17 cellular contexts compared by ENCODE assay signal in the genomic region with DNA sequence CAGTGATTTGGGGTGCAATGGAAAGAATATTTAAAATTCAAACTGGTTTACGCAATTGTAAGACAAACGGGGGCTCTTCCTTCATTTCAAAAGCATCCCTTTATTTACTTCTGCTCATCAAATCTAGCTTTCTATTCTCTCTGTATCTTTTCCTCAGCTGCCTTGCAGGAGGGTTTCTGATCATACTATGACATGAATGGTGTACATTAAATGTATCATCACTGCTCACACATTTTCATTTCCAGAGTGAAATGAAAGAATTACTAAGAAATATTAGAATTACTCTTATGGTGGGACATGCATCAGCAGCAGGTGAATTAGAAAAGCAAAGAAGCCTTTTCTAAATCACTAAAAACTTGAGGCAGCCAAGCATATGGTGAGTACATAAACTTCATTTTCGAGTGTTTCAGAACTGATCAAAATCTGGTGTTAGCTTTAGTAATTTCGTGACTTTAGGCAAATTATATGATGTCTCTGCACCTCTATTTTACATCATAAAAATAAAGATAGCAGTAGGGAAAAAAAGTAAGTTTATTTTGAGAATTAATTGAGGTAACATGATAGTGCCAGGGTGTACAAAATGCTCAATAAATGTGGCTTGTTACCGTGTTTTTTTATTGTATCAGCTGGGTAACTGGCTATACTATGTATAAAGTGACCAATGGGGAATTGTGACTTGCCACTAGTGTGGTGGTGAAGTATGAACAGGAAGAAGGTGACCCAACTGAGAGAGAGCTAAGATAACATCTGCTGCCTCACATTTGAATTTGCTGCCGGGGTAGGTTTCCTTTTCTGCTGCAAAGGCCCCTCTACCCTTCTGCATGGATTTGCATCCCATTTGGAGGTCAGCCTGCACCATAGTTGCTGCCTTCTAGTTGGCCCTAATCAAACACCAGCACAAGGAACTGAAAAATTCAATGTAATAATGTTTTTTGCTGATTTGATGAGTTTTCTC. TPM values are rescaled to one million over a fixed set of nuclear protein-coding genes. Genes with fewer than 3 reads are reported as not detected.
DNase-seq lines count a peak whose midpoint lies in the region; ATAC-seq and TF ChIP-seq lines count a peak whose summit lies in the region.
"Had no signal": no experiment of that assay in that cellular context is flagged by ENCODE, and none has a peak within 500 bp of the region (broad histone marks: within the 10 kb centered on the region; RNA-seq: fewer than 3 reads in every experiment).

No MANE protein-coding gene starts in this region.

- ATAC-seq in HG02588 (IDR thresholded peaks at IDR 0.05; ENCODE audit: unreplicated experiment) (peak; percentile 92), HG03280 (IDR thresholded peaks at IDR 0.05; ENCODE audit: unreplicated experiment) (peak; percentile 85), right lobe of liver (no peak)
- ATAC-seq: left lobe of liver; stimulated activated memory B cell treated with anti-CD40 and anti-IgM and Interleukin-4, amounts not matched to agents 10 μg/mL and 1 μg/mL and 100 μg/mL, for 72 hours had no signal

- peak; percentile 16 for DNase-seq in GM10266 (ENCODE audit: extremely low spot score)
- DNase-seq in GM19238 (ENCODE audit: insufficient read length, low spot score) = peak; percentile 23
- DNase-seq in coronary artery (ENCODE audit: low spot score) = no peak
- no peak for DNase-seq in right lobe of liver
- no peak for DNase-seq in activated CD4-positive, alpha-beta T cell treated with anti-CD3 and anti-CD28 coated beads, Interleukin-2, amount 50 U/mL, for 4 hours
- no peak for DNase-seq in colonic mucosa
- DNase-seq: anterior cingulate cortex; DMS53; effector CD8-positive, alpha-beta T cell; NCI-H2081 treated with DMSO at 0.1 percent for 48 hours; occipital lobe; PC-9; stimulated activated CD4-positive, alpha-beta T cell treated with anti-CD3 and anti-CD28 coated beads, Interleukin-15, amount 100 ng/mL, for 24 hours had no signal

- TF ChIP-seq POLR2A in right lobe of liver (IDR thresholded peaks at IDR 0.05) = no peak

- no peaks in the 10 kb centered on the region for H3K27me3 ChIP-seq in right lobe of liver
- H3K27me3 ChIP-seq in colonic mucosa = no peaks in the 10 kb centered on the region

- no peak for TF ChIP-seq CTCF in GM10266 (IDR thresholded peaks at IDR 0.05; ENCODE audit: control insufficient read depth, insufficient read depth, low read depth, missing control alignments)
- no peak for TF ChIP-seq CTCF in coronary artery (IDR thresholded peaks at IDR 0.05)
- TF ChIP-seq CTCF in right lobe of liver (IDR thresholded peaks at IDR 0.05) = no peak
- TF ChIP-seq CTCF in colonic mucosa (IDR thresholded peaks at IDR 0.05) = no peak

- intact Hi-C loops in right lobe of liver (cut with DNase I) = no loop called here
- intact Hi-C loops in colonic mucosa (cut with DNase I) = no loop called here

- WGBS in right lobe of liver (ENCODE audit: insufficient coverage, low coverage, low lambda C conversion rate, missing lambda C conversion rate) = 66% methylated on average over 6 of the region's 6 CpGs

- H3K9ac ChIP-seq in colonic mucosa (ENCODE audit: low read depth in 2 of 2, low read length in 2 of 2) = no peak overlapping the region

- H3K4me3 ChIP-seq in coronary artery = no peak overlapping the region
- H3K4me3 ChIP-seq in right lobe of liver = no peak overlapping the region
- no peak overlapping the region for H3K4me3 ChIP-seq in colonic mucosa
- H3K4me3 ChIP-seq: PC-9 had no signal

- H3K36me3 ChIP-seq in right lobe of liver (no peaks in the 10 kb centered on the region), colonic mucosa (no peaks in the 10 kb centered on the region)

- H3K9me3 ChIP-seq in right lobe of liver (no peaks in the 10 kb centered on the region), colonic mucosa (no peaks in the 10 kb centered on the region)

- H3K27ac ChIP-seq in coronary artery (no peak overlapping the region), right lobe of liver (no peak overlapping the region), colonic mucosa (no peak overlapping the region)
- H3K27ac ChIP-seq: PC-9 had no signal

- H3K4me1 ChIP-seq in right lobe of liver (no peaks in the 10 kb centered on the region), colonic mucosa (no peaks in the 10 kb centered on the region)

RNA-seq across cellular contexts. Expression of a gene that starts 23.8 kb away (rescaled TPM):
- not detected for total RNA-seq in right lobe of liver
- not detected for total RNA-seq in colonic mucosa
- total RNA-seq: left lobe of liver, occipital lobe, PC-9 had no signal

RNA-seq across cellular contexts. Expression of a gene that starts 34.4 kb away (rescaled TPM):
- total RNA-seq in right lobe of liver (not detected), colonic mucosa (under 1 TPM in 1 of 2 donors, not detected in 1; 0.32 TPM)
- total RNA-seq: left lobe of liver, occipital lobe, PC-9 had no signal

Comparison
In these comparisons a context has a peak if more than half of its experiments do, and no peak if none do; other contexts are left out.
1. DNase-seq: peak in GM10266 (single experiment) and GM19238 (single experiment); none in coronary artery (single experiment), right lobe of liver (0 of 3), activated CD4-positive, alpha-beta T cell treated with anti-CD3 and anti-CD28 coated beads, Interleukin-2, amount 50 U/mL, for 4 hours (0 of 2) and colonic mucosa (single experiment).
2. ATAC-seq: peak in HG02588 (single experiment) and HG03280 (single experiment); none in right lobe of liver (0 of 4).